Comparison of ENCODE assay signal across 25 cellular contexts in genomic region chr12:131428086-131428685, GRCh38.
"Had no signal": no experiment of that assay in that cellular context is flagged by ENCODE, and none has a peak within 500 bp of the region (broad histone marks: within the 10 kb centered on the region; RNA-seq: fewer than 3 reads in every experiment).

No MANE protein-coding gene starts in this region.

- H3K4me1 ChIP-seq: parathyroid adenoma, transverse colon, uterus had no signal

- H3K27me3 ChIP-seq: body of pancreas, cardiac muscle cell had no signal

- H3K4me1 Mint-ChIP-seq: activated naive CD4-positive, alpha-beta T cell treated with anti-CD3 and anti-CD28 coated beads, Interleukin-2, amount 50 U/mL, for 24 hours; T-helper 17 cell had no signal

- H3K4me3 Mint-ChIP-seq: activated naive CD4-positive, alpha-beta T cell treated with anti-CD3 and anti-CD28 coated beads, Interleukin-2, amount 50 U/mL, for 24 hours; activated T-cell treated with anti-CD3 and anti-CD28 coated beads, Interleukin-2, amount 50 U/mL, for 72 hours; nephron progenitor cell; stimulated activated memory B cell treated with anti-CD40 and anti-IgM and Interleukin-4, amounts not matched to agents 10 μg/mL and 1 μg/mL and 100 μg/mL, for 72 hours; T-helper 17 cell had no signal

- DNase-seq: activated CD4-positive, alpha-beta T cell treated with anti-CD3 and anti-CD28 coated beads for 4 hours; activated CD4-positive, alpha-beta T cell treated with anti-CD3 and anti-CD28 coated beads, Interleukin-2, amount 50 U/mL, for 48 hours; activated CD4-positive, CD25-positive, alpha-beta regulatory T cell; activated gamma-delta T cell treated with Interleukin-2 at 50 U/mL for 16 hours; activated T-cell treated with anti-CD3 and anti-CD28 coated beads, Interleukin-2, amount 50 U/mL, for 72 hours; anterior cingulate cortex; body of pancreas; effector memory CD4-positive, alpha-beta T cell; foreskin melanocyte; hippocampal formation; nephron progenitor cell; nucleus accumbens; right cardiac atrium; stimulated activated CD4-positive, alpha-beta T cell treated with anti-CD3 and anti-CD28 coated beads, Interleukin-2, amount 100 ng/mL, for 24 hours; SW 1271; T-helper 17 cell; transverse colon; uterus had no signal

- H3K79me2 ChIP-seq: parathyroid adenoma had no signal

- H3K27ac ChIP-seq: cardiac muscle cell, parathyroid adenoma, skin epidermis, transverse colon, uterus had no signal

- ATAC-seq: activated T-cell treated with anti-CD3 and anti-CD28 coated beads, Interleukin-2, amount 50 U/mL, for 72 hours; esophagus mucosa; right cardiac atrium; stimulated activated memory B cell treated with anti-CD40 and anti-IgM and Interleukin-4, amounts not matched to agents 10 μg/mL and 1 μg/mL and 100 μg/mL, for 72 hours; T-helper 17 cell had no signal

- H3K9ac ChIP-seq: parathyroid adenoma had no signal

- H3K9me3 ChIP-seq: body of pancreas had no signal

- H3K4me3 ChIP-seq: body of pancreas, cardiac muscle cell, lung, skin epidermis, transverse colon, uterus had no signal

- H3K36me3 ChIP-seq: cardiac muscle cell, transverse colon, uterus had no signal

- H2AFZ ChIP-seq: parathyroid adenoma had no signal

- H3K27ac Mint-ChIP-seq: activated naive CD4-positive, alpha-beta T cell treated with anti-CD3 and anti-CD28 coated beads, Interleukin-2, amount 50 U/mL, for 24 hours; activated T-cell treated with anti-CD3 and anti-CD28 coated beads, Interleukin-2, amount 50 U/mL, for 72 hours; nephron progenitor cell; stimulated activated memory B cell treated with anti-CD40 and anti-IgM and Interleukin-4, amounts not matched to agents 10 μg/mL and 1 μg/mL and 100 μg/mL, for 72 hours; T-helper 17 cell had no signal

- H3K36me3 Mint-ChIP-seq: stimulated activated memory B cell treated with anti-CD40 and anti-IgM and Interleukin-4, amounts not matched to agents 10 μg/mL and 1 μg/mL and 100 μg/mL, for 72 hours had no signal
